In the genomic region with DNA sequence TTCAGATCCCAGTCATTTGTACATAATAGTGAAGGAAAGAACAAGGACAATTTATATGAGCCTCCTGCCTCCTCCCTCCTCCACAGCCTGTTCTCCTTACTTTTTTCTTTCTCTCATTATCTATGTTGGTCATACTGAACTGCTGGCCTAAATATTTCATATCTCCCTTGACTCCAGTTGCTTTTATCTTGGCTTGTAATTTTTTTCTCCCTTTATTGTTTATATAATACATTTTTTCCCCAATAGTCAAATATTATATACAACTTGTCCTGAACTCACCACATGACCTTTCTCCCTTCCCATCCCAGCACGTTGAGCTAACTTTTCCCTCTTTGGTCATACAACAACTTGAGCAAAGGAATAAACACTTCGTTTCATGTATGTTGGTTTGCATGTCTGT, we compare ENCODE assay signal across 19 cellular contexts.
"Had no signal": no experiment of that assay in that cellular context is flagged by ENCODE, and none has a peak within 500 bp of the region (broad histone marks: within the 10 kb centered on the region; RNA-seq: fewer than 3 reads in every experiment).

No MANE protein-coding gene starts in this region.

- ATAC-seq: activated CD8-positive, alpha-beta T cell treated with anti-CD3 and anti-CD28 coated beads for 36 hours; left lung; stimulated activated naive CD8-positive, alpha-beta T cell treated with anti-CD3 and anti-CD28 coated beads, Interleukin-15, Interleukin-2, amounts not matched to agents 100 U/mL and 50 U/mL, for 24 hours; T-cell had no signal

- DNase-seq: activated B cell treated with CpG ODN at 0.5 μM for 24 hours; activated CD4-positive, alpha-beta T cell treated with anti-CD3 and anti-CD28 coated beads, Interleukin-2, amount 10 ng/mL, durations not matched to agents 24 days and 14 days; activated CD8-positive, alpha-beta T cell treated with anti-CD3 and anti-CD28 coated beads for 36 hours; activated naive CD4-positive, alpha-beta T cell treated with anti-CD3 and anti-CD28 coated beads for 36 hours; activated T-cell treated with anti-CD3 and anti-CD28 coated beads, Interleukin-2, amount 50 U/mL, for 24 hours; anterior cingulate cortex; cortex of kidney; effector CD4-positive, alpha-beta T cell; kidney; left lung; midbrain; nephron progenitor cell; nucleus accumbens; retina; stimulated activated CD4-positive, alpha-beta T cell treated with anti-CD3 and anti-CD28 coated beads, Interleukin-2, amount 100 ng/mL, for 24 hours; stimulated activated naive CD8-positive, alpha-beta T cell treated with anti-CD3 and anti-CD28 coated beads, Interleukin-15, Interleukin-2, amounts not matched to agents 100 U/mL and 50 U/mL, for 24 hours; T-cell had no signal

- H3K4me3 ChIP-seq: esophagus muscularis mucosa, left lung, tibial nerve had no signal
